Comparison of ENCODE assay signal across 24 cellular contexts in genomic region chr6:100166991-100167390, GRCh38.
"Had no signal": no experiment of that assay in that cellular context is flagged by ENCODE, and none has a peak within 500 bp of the region (broad histone marks: within the 10 kb centered on the region; RNA-seq: fewer than 3 reads in every experiment).

No MANE protein-coding gene starts in this region.

- H3K4me1 ChIP-seq: colonic mucosa, esophagus squamous epithelium, foreskin keratinocyte, right atrium auricular region, sigmoid colon, tibial artery, upper lobe of left lung, uterus had no signal

- H3K9me3 Mint-ChIP-seq: neural crest cell; stimulated activated effector memory CD8-positive, alpha-beta T cell treated with anti-CD3 and anti-CD28 coated beads, Interleukin-12 subunit alpha, Interleukin-12 subunit beta, amount 100 ng/mL, for 72 hours had no signal

- DNase-seq: colonic mucosa; dermis blood vessel endothelial cell; esophagus squamous epithelium; foreskin keratinocyte; head of caudate nucleus; kidney; left colon; left ventricle myocardium superior; mesenchymal stem cell; naive B cell; sigmoid colon; stimulated activated CD4-positive, alpha-beta T cell treated with anti-CD3 and anti-CD28 coated beads, Interleukin-12 subunit alpha, Interleukin-12 subunit beta, amount 100 ng/mL, for 4 hours; stimulated activated CD4-positive, alpha-beta T cell treated with anti-CD3 and anti-CD28 coated beads, Interleukin-2, amount 100 ng/mL, for 48 hours; stimulated activated CD8-positive, alpha-beta memory T cell treated with anti-CD3 and anti-CD28 coated beads, Interleukin-4, amount 100 ng/mL, for 48 hours; stimulated activated naive CD8-positive, alpha-beta T cell treated with anti-CD3 and anti-CD28 coated beads, Interleukin-15, Interleukin-2, amounts not matched to agents 100 U/mL and 50 U/mL, for 24 hours; tibial artery; upper lobe of left lung; uterus had no signal

- H3K36me3 Mint-ChIP-seq: naive B cell; stimulated activated effector memory CD8-positive, alpha-beta T cell treated with anti-CD3 and anti-CD28 coated beads, Interleukin-12 subunit alpha, Interleukin-12 subunit beta, amount 100 ng/mL, for 72 hours had no signal

- FAIRE-seq: kidney had no signal

- H3K4me3 Mint-ChIP-seq: naive B cell; neural crest cell; stimulated activated effector memory CD8-positive, alpha-beta T cell treated with anti-CD3 and anti-CD28 coated beads, Interleukin-12 subunit alpha, Interleukin-12 subunit beta, amount 100 ng/mL, for 72 hours had no signal

- H2AFZ ChIP-seq: hepatocyte had no signal

- H3K4me2 ChIP-seq: hepatocyte had no signal

- H3K27ac Mint-ChIP-seq: naive B cell; stimulated activated effector memory CD8-positive, alpha-beta T cell treated with anti-CD3 and anti-CD28 coated beads, Interleukin-12 subunit alpha, Interleukin-12 subunit beta, amount 100 ng/mL, for 72 hours had no signal

- H3K27me3 ChIP-seq: colonic mucosa, hepatocyte, right atrium auricular region, tibial artery, upper lobe of left lung, uterus had no signal

- H3K27ac ChIP-seq: colonic mucosa, esophagus squamous epithelium, foreskin keratinocyte, hepatocyte, right atrium auricular region, sigmoid colon, skin epidermis, tibial artery, upper lobe of left lung, uterus had no signal

- H3K4me3 ChIP-seq: colonic mucosa, esophagus squamous epithelium, hepatocyte, lung, right atrium auricular region, sigmoid colon, skin epidermis, tibial artery, upper lobe of left lung, uterus had no signal

- ATAC-seq: foreskin keratinocyte; left colon; left ventricle myocardium superior; stimulated activated effector memory CD8-positive, alpha-beta T cell treated with anti-CD3 and anti-CD28 coated beads, Interleukin-12 subunit alpha, Interleukin-12 subunit beta, amount 100 ng/mL, for 72 hours; stimulated activated naive CD8-positive, alpha-beta T cell treated with anti-CD3 and anti-CD28 coated beads, Interleukin-15, Interleukin-2, amounts not matched to agents 100 U/mL and 50 U/mL, for 24 hours had no signal

- H3K9me3 ChIP-seq: colonic mucosa, esophagus squamous epithelium, right atrium auricular region, sigmoid colon, tibial artery, upper lobe of left lung, uterus had no signal

- H3K36me3 ChIP-seq: colonic mucosa, esophagus squamous epithelium, right atrium auricular region, sigmoid colon, tibial artery, upper lobe of left lung, uterus had no signal

- H3K79me2 ChIP-seq: hepatocyte had no signal

- H3K4me1 Mint-ChIP-seq: naive B cell; stimulated activated effector memory CD8-positive, alpha-beta T cell treated with anti-CD3 and anti-CD28 coated beads, Interleukin-12 subunit alpha, Interleukin-12 subunit beta, amount 100 ng/mL, for 72 hours had no signal
